Comparison of ENCODE assay signal across 15 cellular contexts in the genomic region with DNA sequence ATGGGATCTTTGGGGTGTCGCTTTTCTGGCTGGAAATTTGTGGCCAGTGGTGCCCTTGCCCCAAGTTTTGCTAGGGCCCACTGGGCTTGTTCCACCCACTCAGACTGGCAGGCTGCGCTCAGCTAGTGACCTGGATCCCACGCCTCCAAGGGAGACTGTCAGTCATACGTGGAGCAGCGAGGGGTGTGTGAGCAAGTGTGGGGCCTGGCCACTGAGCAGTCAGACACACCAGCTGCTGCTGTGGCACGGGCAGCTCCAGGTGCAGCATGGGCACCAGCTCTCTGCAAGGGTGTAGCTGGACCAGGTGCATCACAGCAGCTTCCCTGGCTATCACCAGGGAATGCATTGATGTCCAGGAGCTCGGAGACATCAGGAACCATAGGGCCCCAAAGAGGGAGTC.
"Had no signal": no experiment of that assay in that cellular context is flagged by ENCODE, and none has a peak within 500 bp of the region (broad histone marks: within the 10 kb centered on the region; RNA-seq: fewer than 3 reads in every experiment).

No MANE protein-coding gene starts in this region.

- H3K27me3 ChIP-seq: colonic mucosa, left lung, right atrium auricular region, stomach had no signal

- H3K4me1 ChIP-seq: colonic mucosa, left lung, right atrium auricular region, stomach had no signal

- H3K9me3 ChIP-seq: colonic mucosa, stomach had no signal

- H3K27ac ChIP-seq: colonic mucosa, left lung, right atrium auricular region, skin epidermis, stomach had no signal

- H3K4me3 ChIP-seq: colonic mucosa, left lung, right atrium auricular region, skin epidermis, stomach had no signal

- H3K36me3 ChIP-seq: colonic mucosa, left lung, right atrium auricular region, stomach had no signal

- DNase-seq: activated CD4-positive, alpha-beta T cell treated with anti-CD3 and anti-CD28 coated beads, Interleukin-2, amount 10 ng/mL, durations not matched to agents 24 days and 14 days; activated CD4-positive, CD25-positive, alpha-beta regulatory T cell; activated CD8-positive, alpha-beta T cell treated with anti-CD3 and anti-CD28 coated beads for 36 hours; activated naive CD4-positive, alpha-beta T cell treated with anti-CD3 and anti-CD28 coated beads for 36 hours; activated T-cell treated with anti-CD3 and anti-CD28 coated beads, Interleukin-2, amount 50 U/mL, for 1 hour; caudate nucleus; colonic mucosa; erythroblast; stimulated activated CD4-positive, alpha-beta T cell treated with anti-CD3 and anti-CD28 coated beads, Interleukin-15, amount 100 ng/mL, for 24 hours; stimulated activated CD4-positive, alpha-beta T cell treated with anti-CD3 and anti-CD28 coated beads, Interleukin-2, amount 100 ng/mL, for 48 hours; stomach; T1000 had no signal
